ENCODE assay signal across 8 cellular contexts in genomic region chr4:26459054-26459755, GRCh38. TPM values are rescaled to one million over a fixed set of nuclear protein-coding genes. Genes with fewer than 3 reads are reported as not detected.
DNase-seq lines count a peak whose midpoint lies in the region; ATAC-seq, FAIRE-seq and TF ChIP-seq lines count a peak whose summit lies in the region.

No MANE protein-coding gene starts in this region.

- H3K27ac Mint-ChIP-seq in naive thymus-derived CD4-positive, alpha-beta T cell: peak overlapping the region in 5 of 9 donors; percentile 5 to 68 (median 60)

- FAIRE-seq in GM19239 (lab: Jason Lieb, UNC): peak; percentile 89

- H3K27ac ChIP-seq in KMS-11: no peak overlapping the region
- no peak overlapping the region for H3K27ac ChIP-seq in naive thymus-derived CD4-positive, alpha-beta T cell (ENCODE audit: low read depth, low read length)

- no peaks in the 10 kb centered on the region for H3K36me3 Mint-ChIP-seq in naive thymus-derived CD4-positive, alpha-beta T cell

- no peaks in the 10 kb centered on the region for H3K9me3 ChIP-seq in naive thymus-derived CD4-positive, alpha-beta T cell (ENCODE audit: control insufficient read depth in 2 of 3, low read length in 3 of 3)

- CTCF ChIA-PET in naive thymus-derived CD4-positive, alpha-beta T cell (lab: Charles Lee): interaction anchor here (0.6 to 1.2 kb wide), 7 partner anchors 87 to 811 kb away, joined by 3 to 7 read pairs (median 3); no protein-coding TSS in a partner anchor

- DNase-seq in DMS 273 (lab: John Stamatoyannopoulos, UW; ENCODE audit: unreplicated experiment) (peak; percentile 60), GM19239 (ENCODE audit: insufficient read length, low spot score) (peak; percentile 40), epithelial cell of proximal tubule (ENCODE audit: low read depth) (peak; percentile 40), mucosa of gallbladder (ENCODE audit: low spot score) (no peak), posterior cingulate gyrus (no peak)
- DNase-seq in naive thymus-derived CD4-positive, alpha-beta T cell: peak in 7 of 9 donors; percentile 15 to 62 (median 51)

- no peaks in the 10 kb centered on the region for H3K27me3 Mint-ChIP-seq in naive thymus-derived CD4-positive, alpha-beta T cell

- TF ChIP-seq CTCF in KMS-11 (conservative IDR thresholded peaks at IDR 0.05; ENCODE audit: low read depth, low read length) (peak; percentile 21; the same call in 1 of the 2 replicates), epithelial cell of proximal tubule (conservative IDR thresholded peaks at IDR 0.05; ENCODE audit: low read depth, low read length) (peak; percentile 70)

- H3K4me1 ChIP-seq in KMS-11 (ENCODE audit: low read depth, poor library complexity, severe bottlenecking): no peaks in the 10 kb centered on the region
- peaks cover 0 to 16% of the 10 kb centered on the region in 2 donors for H3K4me1 ChIP-seq in naive thymus-derived CD4-positive, alpha-beta T cell (ENCODE audit: control insufficient read depth in 2 of 2, insufficient read depth in 2 of 2, low read length in 2 of 2)

- peaks cover 0 to 4% (median 0%) of the 10 kb centered on the region in 11 donors for H3K9me3 Mint-ChIP-seq in naive thymus-derived CD4-positive, alpha-beta T cell

- no peaks in the 10 kb centered on the region for H3K79me2 ChIP-seq in KMS-11 (ENCODE audit: insufficient read depth, low read depth)

- H3K4me1 Mint-ChIP-seq in naive thymus-derived CD4-positive, alpha-beta T cell: peaks cover 0 to 30% (median 20%) of the 10 kb centered on the region in 7 donors

- H3K4me3 ChIP-seq in KMS-11 (IDR thresholded peaks at IDR 0.05; ENCODE audit: insufficient read depth, low read depth, low read length) (no peak overlapping the region), epithelial cell of proximal tubule (ENCODE audit: low read depth, low read length) (peak overlapping the region; percentile 42)
- no peak overlapping the region for H3K4me3 ChIP-seq in naive thymus-derived CD4-positive, alpha-beta T cell (ENCODE audit: low read length)

- no peak overlapping the region for H2AFZ ChIP-seq in KMS-11 (ENCODE audit: low read depth)

- H3K27me3 ChIP-seq in KMS-11 (ENCODE audit: insufficient read depth, low read depth): no peaks in the 10 kb centered on the region
- no peaks in the 10 kb centered on the region for H3K27me3 ChIP-seq in naive thymus-derived CD4-positive, alpha-beta T cell (ENCODE audit: control insufficient read depth in 2 of 2, insufficient read depth in 2 of 2, low read length in 2 of 2)

- POLR2A ChIA-PET in naive thymus-derived CD4-positive, alpha-beta T cell (lab: Charles Lee): interaction anchor here (1.5 kb wide), 1 partner anchor 125 kb away, joined by 3 read pairs; the partner anchor contains the start of gene TBC1D19

- H3K4me2 ChIP-seq in KMS-11: no peak overlapping the region

- no peaks in the 10 kb centered on the region for H4K20me1 ChIP-seq in KMS-11 (ENCODE audit: insufficient read depth)

- ATAC-seq in SK-N-SH treated with all-trans-retinoic acid at 6 μM for 48 hours: peak; percentile 87
- ATAC-seq in naive thymus-derived CD4-positive, alpha-beta T cell: peak; percentile 62

- intact Hi-C loops in naive thymus-derived CD4-positive, alpha-beta T cell (cut with micrococcal nuclease): loop anchor here (1.0 to 5.0 kb wide), 5 partner anchors 124 to 568 kb away; partner anchors contain the start of gene STIM2 (in 1 of the 2)
- intact Hi-C loops in posterior cingulate gyrus (cut with DNase I): loop anchor here (5.0 kb wide), 1 partner anchor 548 kb away; no protein-coding TSS in a partner anchor

- no peaks in the 10 kb centered on the region for H3K36me3 ChIP-seq in KMS-11 (ENCODE audit: insufficient read depth)
- H3K36me3 ChIP-seq in naive thymus-derived CD4-positive, alpha-beta T cell (ENCODE audit: control insufficient read depth in 2 of 3, insufficient read depth in 3 of 3, low read length in 3 of 3): no peaks in the 10 kb centered on the region

- peak overlapping the region in 9 of 10 donors; percentile 21 to 82 (median 61) for H3K4me3 Mint-ChIP-seq in naive thymus-derived CD4-positive, alpha-beta T cell

- H3K9ac ChIP-seq in KMS-11: no peak overlapping the region

TF ChIP-seq in SK-N-SH treated with all-trans-retinoic acid at 6 μM for 48 hours, 23 proteins besides CTCF, POLR2A, EP300 and RAD21 (continues in another document):
- TF ChIP-seq TOX (CRISPR knock-in tag; IDR thresholded peaks at IDR 0.05; ENCODE audit: borderline replicate concordance) (no peak), CSDC2 (CRISPR knock-in tag; IDR thresholded peaks at IDR 0.05) (no peak), PATZ1 (CRISPR knock-in tag; IDR thresholded peaks at IDR 0.05; ENCODE audit: borderline replicate concordance) (no peak), ESRRG (CRISPR knock-in tag; IDR thresholded peaks at IDR 0.05) (no peak), TCF4 (CRISPR knock-in tag; IDR thresholded peaks at IDR 0.05; ENCODE audit: borderline replicate concordance) (no peak), ZC3H10 (CRISPR knock-in tag; IDR thresholded peaks at IDR 0.05) (no peak), OSR1 (CRISPR knock-in tag; IDR thresholded peaks at IDR 0.05) (no peak), ARNTL (CRISPR knock-in tag; IDR thresholded peaks at IDR 0.05; ENCODE audit: borderline replicate concordance, low read depth) (no peak), ZFP30 (CRISPR knock-in tag; IDR thresholded peaks at IDR 0.05) (no peak), RARB (CRISPR knock-in tag; IDR thresholded peaks at IDR 0.05) (no peak), ZNF8 (CRISPR knock-in tag; IDR thresholded peaks at IDR 0.05) (no peak), PPARA (CRISPR knock-in tag; IDR thresholded peaks at IDR 0.05; ENCODE audit: borderline replicate concordance) (no peak), GLIS3 (CRISPR knock-in tag; IDR thresholded peaks at IDR 0.05) (no peak), SNAI2 (CRISPR knock-in tag; IDR thresholded peaks at IDR 0.05) (no peak)
- TF ChIP-seq, protein P1, sequence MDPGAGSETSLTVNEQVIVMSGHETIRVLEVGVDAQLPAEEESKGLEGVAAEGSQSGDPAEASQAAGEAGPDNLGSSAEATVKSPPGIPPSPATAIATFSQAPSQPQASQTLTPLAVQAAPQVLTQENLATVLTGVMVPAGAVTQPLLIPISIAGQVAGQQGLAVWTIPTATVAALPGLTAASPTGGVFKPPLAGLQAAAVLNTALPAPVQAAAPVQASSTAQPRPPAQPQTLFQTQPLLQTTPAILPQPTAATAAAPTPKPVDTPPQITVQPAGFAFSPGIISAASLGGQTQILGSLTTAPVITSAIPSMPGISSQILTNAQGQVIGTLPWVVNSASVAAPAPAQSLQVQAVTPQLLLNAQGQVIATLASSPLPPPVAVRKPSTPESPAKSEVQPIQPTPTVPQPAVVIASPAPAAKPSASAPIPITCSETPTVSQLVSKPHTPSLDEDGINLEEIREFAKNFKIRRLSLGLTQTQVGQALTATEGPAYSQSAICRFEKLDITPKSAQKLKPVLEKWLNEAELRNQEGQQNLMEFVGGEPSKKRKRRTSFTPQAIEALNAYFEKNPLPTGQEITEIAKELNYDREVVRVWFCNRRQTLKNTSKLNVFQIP (CRISPR knock-in tag; IDR thresholded peaks at IDR 0.05; ENCODE audit: borderline replicate concordance, low read depth): no peak
- TF ChIP-seq, protein P2, sequence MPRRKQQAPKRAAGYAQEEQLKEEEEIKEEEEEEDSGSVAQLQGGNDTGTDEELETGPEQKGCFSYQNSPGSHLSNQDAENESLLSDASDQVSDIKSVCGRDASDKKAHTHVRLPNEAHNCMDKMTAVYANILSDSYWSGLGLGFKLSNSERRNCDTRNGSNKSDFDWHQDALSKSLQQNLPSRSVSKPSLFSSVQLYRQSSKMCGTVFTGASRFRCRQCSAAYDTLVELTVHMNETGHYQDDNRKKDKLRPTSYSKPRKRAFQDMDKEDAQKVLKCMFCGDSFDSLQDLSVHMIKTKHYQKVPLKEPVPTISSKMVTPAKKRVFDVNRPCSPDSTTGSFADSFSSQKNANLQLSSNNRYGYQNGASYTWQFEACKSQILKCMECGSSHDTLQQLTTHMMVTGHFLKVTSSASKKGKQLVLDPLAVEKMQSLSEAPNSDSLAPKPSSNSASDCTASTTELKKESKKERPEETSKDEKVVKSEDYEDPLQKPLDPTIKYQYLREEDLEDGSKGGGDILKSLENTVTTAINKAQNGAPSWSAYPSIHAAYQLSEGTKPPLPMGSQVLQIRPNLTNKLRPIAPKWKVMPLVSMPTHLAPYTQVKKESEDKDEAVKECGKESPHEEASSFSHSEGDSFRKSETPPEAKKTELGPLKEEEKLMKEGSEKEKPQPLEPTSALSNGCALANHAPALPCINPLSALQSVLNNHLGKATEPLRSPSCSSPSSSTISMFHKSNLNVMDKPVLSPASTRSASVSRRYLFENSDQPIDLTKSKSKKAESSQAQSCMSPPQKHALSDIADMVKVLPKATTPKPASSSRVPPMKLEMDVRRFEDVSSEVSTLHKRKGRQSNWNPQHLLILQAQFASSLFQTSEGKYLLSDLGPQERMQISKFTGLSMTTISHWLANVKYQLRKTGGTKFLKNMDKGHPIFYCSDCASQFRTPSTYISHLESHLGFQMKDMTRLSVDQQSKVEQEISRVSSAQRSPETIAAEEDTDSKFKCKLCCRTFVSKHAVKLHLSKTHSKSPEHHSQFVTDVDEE (CRISPR knock-in tag; IDR thresholded peaks at IDR 0.05): no peak

RNA-seq across cellular contexts. Expression of gene CCKAR, which starts 31.1 kb away (rescaled TPM):
- not detected in 2 replicates for total RNA-seq in epithelial cell of proximal tubule
- total RNA-seq in naive thymus-derived CD4-positive, alpha-beta T cell: not detected
- polyA plus RNA-seq in naive thymus-derived CD4-positive, alpha-beta T cell: not detected
- 68.5 TPM for total RNA-seq in mucosa of gallbladder

Comparison
In these comparisons a context has a peak if more than half of its experiments do, and no peak if none do; other contexts are left out.
1. DNase-seq: peak in DMS 273 (single experiment), GM19239 (single experiment), epithelial cell of proximal tubule (single experiment) and naive thymus-derived CD4-positive, alpha-beta T cell (7 of 9); none in mucosa of gallbladder (single experiment) and posterior cingulate gyrus (0 of 10).
2. RNA of gene CCKAR, which starts 31.1 kb away (total RNA-seq): 68.5 TPM in mucosa of gallbladder (single experiment); not detected in epithelial cell of proximal tubule and not detected in naive thymus-derived CD4-positive, alpha-beta T cell; every median in the first group is over 10 times any median in the second.